9 cellular contexts compared by ENCODE assay signal in genomic region chr21:38498057-38498833, GRCh38. TPM values are rescaled to one million over a fixed set of nuclear protein-coding genes. Genes with fewer than 3 reads are reported as not detected.
DNase-seq lines count a peak whose midpoint lies in the region; ATAC-seq and TF ChIP-seq lines count a peak whose summit lies in the region.
"Had no signal": no experiment of that assay in that cellular context is flagged by ENCODE, and none has a peak within 500 bp of the region (broad histone marks: within the 10 kb centered on the region; RNA-seq: fewer than 3 reads in every experiment).

Gene ERG, minus strand, starts transcription at chr21:38498477. Its CDS starts 97 bp downstream, at chr21:38498380.

- peak within 1 kb of the TSS; percentile 67 to 94 (median 85) for H3K27ac ChIP-seq in heart left ventricle
- H3K27ac ChIP-seq in neutrophil: peak within 1 kb of the TSS; percentile 84

- H3K36me3 Mint-ChIP-seq in activated CD4-positive, alpha-beta T cell treated with anti-CD3 and anti-CD28 coated beads for 36 hours (ENCODE audit: low read depth): no peaks in the 10 kb centered on the region

- no peaks in the 10 kb centered on the region for H3K4me1 Mint-ChIP-seq in activated CD4-positive, alpha-beta T cell treated with anti-CD3 and anti-CD28 coated beads for 36 hours

- peak within 1 kb of the TSS; percentile 28 to 65 (median 54) for H3K4me3 ChIP-seq in heart left ventricle
- H3K4me3 ChIP-seq in neutrophil (ENCODE audit: low read depth in 1 of 2, low read length in 1 of 2): peak within 1 kb of the TSS; percentile 55 to 57

- WGBS in heart left ventricle, 4 donors: 57 to 67% (median 61%) methylated on average over 12 of the region's 12 CpGs

- H3K27me3 Mint-ChIP-seq in activated CD4-positive, alpha-beta T cell treated with anti-CD3 and anti-CD28 coated beads for 36 hours: peaks cover 50% of the 10 kb centered on the region

- H3K4me1 ChIP-seq in heart left ventricle (peaks cover 0 to 28% (median 4%) of the 10 kb centered on the region in 12 donors), neutrophil (ENCODE audit: control insufficient read depth in 1 of 2, insufficient read depth in 1 of 2, low read depth in 1 of 2, low read length in 1 of 2) (peaks cover 76 to 78% of the 10 kb centered on the region in 2 experiments)

- no peaks in the 10 kb centered on the region for H3K9me3 Mint-ChIP-seq in activated CD4-positive, alpha-beta T cell treated with anti-CD3 and anti-CD28 coated beads for 36 hours (ENCODE audit: low read depth)

- DNase-seq in activated CD4-positive, alpha-beta T cell treated with anti-CD3 and anti-CD28 coated beads for 36 hours: peak; percentile 13
- DNase-seq in activated CD4-positive, alpha-beta T cell treated with anti-CD3 and anti-CD28 coated beads for 48 hours: no peak
- DNase-seq in heart left ventricle (peak in 4 of 5 donors; percentile 37 to 67 (median 43)), ureter (ENCODE audit: low spot score) (no peak), C1 segment of cervical spinal cord (lab: John Stamatoyannopoulos, UW) (no peak)
- DNase-seq: NCI-H2029 treated with DMSO at 0.1 percent for 48 hours had no signal

- intact Hi-C loops in activated CD4-positive, alpha-beta T cell treated with anti-CD3 and anti-CD28 coated beads for 36 hours (cut with DNase I, micrococcal nuclease): no loop called here
- intact Hi-C loops in heart left ventricle (cut with DNase I): loop anchor here in 4 of 10 donors (2.0 to 10.0 kb wide), 4 partner anchors 23 to 113 kb away; no protein-coding TSS in a partner anchor

- H3K27ac Mint-ChIP-seq in activated CD4-positive, alpha-beta T cell treated with anti-CD3 and anti-CD28 coated beads for 36 hours: no peak within 1 kb of the TSS

- CTCF ChIA-PET in activated CD4-positive, alpha-beta T cell treated with anti-CD3 and anti-CD28 coated beads for 36 hours (lab: Charles Lee): no interaction called here

- H3K36me3 ChIP-seq in heart left ventricle (no peaks in the 10 kb centered on the region), neutrophil (no peaks in the 10 kb centered on the region)

- H3K9me3 ChIP-seq in heart left ventricle (no peaks in the 10 kb centered on the region), neutrophil (no peaks in the 10 kb centered on the region)

- POLR2A ChIA-PET in activated CD4-positive, alpha-beta T cell treated with anti-CD3 and anti-CD28 coated beads for 36 hours (lab: Charles Lee): no interaction called here

- no peak within 1 kb of the TSS for H3K4me3 Mint-ChIP-seq in activated CD4-positive, alpha-beta T cell treated with anti-CD3 and anti-CD28 coated beads for 36 hours

- ATAC-seq in activated CD4-positive, alpha-beta T cell treated with anti-CD3 and anti-CD28 coated beads for 36 hours: no peak
- ATAC-seq in heart left ventricle (peak; percentile 53 to 86 (median 73)), GM21825 (IDR thresholded peaks at IDR 0.05; ENCODE audit: unreplicated experiment) (no peak), GM18907 (IDR thresholded peaks at IDR 0.05; ENCODE audit: unreplicated experiment) (no peak)

- H3K27me3 ChIP-seq in heart left ventricle: no peaks in the 10 kb centered on the region
- H3K27me3 ChIP-seq in neutrophil: no peaks in the 10 kb centered on the region

- no peak for TF ChIP-seq POLR2A in heart left ventricle (IDR thresholded peaks at IDR 0.05)

- TF ChIP-seq CTCF in heart left ventricle (IDR thresholded peaks at IDR 0.05) (no peak), neutrophil (IDR thresholded peaks at IDR 0.05) (no peak)

RNA-seq across cellular contexts. Expression of gene ERG, which starts in this region (rescaled TPM):
- total RNA-seq in activated CD4-positive, alpha-beta T cell treated with anti-CD3 and anti-CD28 coated beads for 36 hours: under 1 TPM in 1 of 2 experiments, not detected in 1; 0.07 TPM
- total RNA-seq in heart left ventricle: 10 to 100 TPM; 11.6 to 37.9 (median 15.8) TPM
- polyA plus RNA-seq in heart left ventricle: 10 to 100 TPM in 1 of 2 donors, 1 to 10 TPM in 1; 5.9 to 11.7 TPM
- total RNA-seq in ureter: 27.2 TPM

Comparison
In these comparisons a context has a peak if more than half of its experiments do, and no peak if none do; other contexts are left out.
1. RNA of gene ERG (total RNA-seq): 27.2 TPM in ureter (single experiment) and 11.6 to 37.9 TPM in heart left ventricle; 0.07 TPM in activated CD4-positive, alpha-beta T cell treated with anti-CD3 and anti-CD28 coated beads for 36 hours; every median in the first group is over 10 times any median in the second.
2. Peak in DNase-seq in activated CD4-positive, alpha-beta T cell treated with anti-CD3 and anti-CD28 coated beads for 36 hours; RNA of the gene not detected or under 1 TPM.
3. ATAC-seq: peak in heart left ventricle (4 of 4); none in activated CD4-positive, alpha-beta T cell treated with anti-CD3 and anti-CD28 coated beads for 36 hours (single experiment), GM21825 (single experiment) and GM18907 (single experiment).
4. DNase-seq: peak in heart left ventricle (4 of 5); none in activated CD4-positive, alpha-beta T cell treated with anti-CD3 and anti-CD28 coated beads for 48 hours (single experiment), ureter (single experiment) and C1 segment of cervical spinal cord (0 of 14).